In the genomic region with DNA sequence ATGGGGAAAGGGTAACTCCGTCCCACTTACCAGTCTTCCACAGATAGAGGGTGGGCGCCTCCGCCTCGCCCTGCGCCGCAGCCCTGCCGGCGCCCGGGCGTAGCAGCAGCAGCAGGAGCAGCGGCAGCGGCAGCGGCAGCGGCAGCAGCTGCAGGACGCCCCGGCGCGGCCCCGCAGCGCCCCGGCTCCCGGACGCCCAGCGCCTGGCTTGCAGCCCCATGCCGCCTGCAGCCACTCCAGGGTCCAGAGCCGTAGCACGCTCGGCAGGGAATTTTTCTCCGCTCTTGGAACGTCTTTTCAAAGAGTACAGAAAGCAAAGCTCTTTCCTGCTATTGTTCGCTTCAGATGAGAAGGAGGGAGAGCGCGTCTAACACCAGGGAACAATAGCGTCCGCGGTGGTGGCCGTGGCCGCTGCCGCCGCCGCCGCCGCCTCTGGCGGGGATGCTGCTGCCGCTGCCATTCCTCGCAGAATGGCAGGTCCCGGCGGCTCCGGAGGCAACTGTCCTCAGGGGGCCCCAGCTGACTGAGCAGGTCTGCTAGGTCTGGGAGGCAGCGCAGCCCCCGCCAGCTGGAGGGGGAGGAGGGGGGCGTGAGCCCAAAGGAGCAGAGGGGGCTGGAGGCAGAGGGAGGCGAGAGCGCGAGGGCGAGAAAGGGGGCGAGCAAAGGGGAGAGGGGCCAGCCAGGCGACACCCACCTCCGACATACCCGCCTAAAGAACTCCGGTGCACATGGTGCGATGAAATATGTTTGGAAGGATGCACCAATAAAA, we compare ENCODE assay signal across 8 cellular contexts. TPM values are rescaled to one million over a fixed set of nuclear protein-coding genes. Genes with fewer than 3 reads are reported as not detected.
DNase-seq lines count a peak whose midpoint lies in the region; ATAC-seq, FAIRE-seq and TF ChIP-seq lines count a peak whose summit lies in the region.

A gene with protein sequence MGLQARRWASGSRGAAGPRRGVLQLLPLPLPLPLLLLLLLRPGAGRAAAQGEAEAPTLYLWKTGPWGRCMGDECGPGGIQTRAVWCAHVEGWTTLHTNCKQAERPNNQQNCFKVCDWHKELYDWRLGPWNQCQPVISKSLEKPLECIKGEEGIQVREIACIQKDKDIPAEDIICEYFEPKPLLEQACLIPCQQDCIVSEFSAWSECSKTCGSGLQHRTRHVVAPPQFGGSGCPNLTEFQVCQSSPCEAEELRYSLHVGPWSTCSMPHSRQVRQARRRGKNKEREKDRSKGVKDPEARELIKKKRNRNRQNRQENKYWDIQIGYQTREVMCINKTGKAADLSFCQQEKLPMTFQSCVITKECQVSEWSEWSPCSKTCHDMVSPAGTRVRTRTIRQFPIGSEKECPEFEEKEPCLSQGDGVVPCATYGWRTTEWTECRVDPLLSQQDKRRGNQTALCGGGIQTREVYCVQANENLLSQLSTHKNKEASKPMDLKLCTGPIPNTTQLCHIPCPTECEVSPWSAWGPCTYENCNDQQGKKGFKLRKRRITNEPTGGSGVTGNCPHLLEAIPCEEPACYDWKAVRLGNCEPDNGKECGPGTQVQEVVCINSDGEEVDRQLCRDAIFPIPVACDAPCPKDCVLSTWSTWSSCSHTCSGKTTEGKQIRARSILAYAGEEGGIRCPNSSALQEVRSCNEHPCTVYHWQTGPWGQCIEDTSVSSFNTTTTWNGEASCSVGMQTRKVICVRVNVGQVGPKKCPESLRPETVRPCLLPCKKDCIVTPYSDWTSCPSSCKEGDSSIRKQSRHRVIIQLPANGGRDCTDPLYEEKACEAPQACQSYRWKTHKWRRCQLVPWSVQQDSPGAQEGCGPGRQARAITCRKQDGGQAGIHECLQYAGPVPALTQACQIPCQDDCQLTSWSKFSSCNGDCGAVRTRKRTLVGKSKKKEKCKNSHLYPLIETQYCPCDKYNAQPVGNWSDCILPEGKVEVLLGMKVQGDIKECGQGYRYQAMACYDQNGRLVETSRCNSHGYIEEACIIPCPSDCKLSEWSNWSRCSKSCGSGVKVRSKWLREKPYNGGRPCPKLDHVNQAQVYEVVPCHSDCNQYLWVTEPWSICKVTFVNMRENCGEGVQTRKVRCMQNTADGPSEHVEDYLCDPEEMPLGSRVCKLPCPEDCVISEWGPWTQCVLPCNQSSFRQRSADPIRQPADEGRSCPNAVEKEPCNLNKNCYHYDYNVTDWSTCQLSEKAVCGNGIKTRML (N-terminal part only) (minus strand): TSS at position 472 of the 769 bp plus-strand sequence. CDS start 252 bp downstream, at position 220.

- H3K4me3 Mint-ChIP-seq in chondrocyte (ENCODE audit: unreplicated experiment) = peak within 1 kb of the TSS; percentile 75

- peak; percentile 30 for TF ChIP-seq CTCF in chondrocyte (IDR thresholded peaks at IDR 0.05)
- peak in 2 of 11 experiments; percentile 16 to 20 for TF ChIP-seq CTCF in spleen (IDR thresholded peaks at IDR 0.05 in 8 of 11, conservative IDR thresholded peaks at IDR 0.05 in 3 of 11)

- no peak within 1 kb of the TSS for H3K27ac Mint-ChIP-seq in chondrocyte (ENCODE audit: unreplicated experiment)

- H3K4me3 ChIP-seq in spleen = peak within 1 kb of the TSS; percentile 27 to 70 (median 37)

- no peaks in the 10 kb centered on the region for H3K36me3 Mint-ChIP-seq in chondrocyte (ENCODE audit: low read depth)

- intact Hi-C loops in spleen (cut with DNase I; ENCODE audit: low total_unique reads) = loop anchor here (10.0 kb wide), 2 partner anchors 397 to 483 kb away; no protein-coding TSS in a partner anchor

- H3K36me3 ChIP-seq in spleen = no peaks in the 10 kb centered on the region

- H3K27ac ChIP-seq in spleen = peak within 1 kb of the TSS; percentile 16 to 87 (median 70)

- H3K9me3 Mint-ChIP-seq in chondrocyte (ENCODE audit: low read depth) = peaks cover 9% of the 10 kb centered on the region

- peaks cover 27% of the 10 kb centered on the region for H3K27me3 Mint-ChIP-seq in chondrocyte (ENCODE audit: low read depth)

- peaks cover 0 to 33% (median 17%) of the 10 kb centered on the region in 7 donors for H3K27me3 ChIP-seq in spleen (replicated peaks in 1 of 7)

- peaks cover 0 to 23% (median 7%) of the 10 kb centered on the region in 6 donors for H3K4me1 ChIP-seq in spleen

- ATAC-seq in HG03521 (IDR thresholded peaks at IDR 0.05; ENCODE audit: unreplicated experiment) = peak; percentile 53

- no peak for TF ChIP-seq POLR2A in spleen (IDR thresholded peaks at IDR 0.05)

- FAIRE-seq in GM19239 (lab: Jason Lieb, UNC) = no peak

- peak; percentile 2 for DNase-seq in stimulated activated CD4-positive, alpha-beta T cell treated with anti-CD3 and anti-CD28 coated beads, Interleukin-4, amount 100 ng/mL, for 1 hour
- no peak for DNase-seq in stimulated activated CD4-positive, alpha-beta T cell treated with anti-CD3 and anti-CD28 coated beads, Interleukin-4, amount 100 ng/mL, for 24 hours
- DNase-seq in OCI-M1 (lab: John Stamatoyannopoulos, UW) (peak; percentile 28), chondrocyte (ENCODE audit: low spot score) (peak; percentile 67), kidney glomerular epithelial cell (lab: John Stamatoyannopoulos, UW) (peak; percentile 58), spleen (peak; percentile 84), GM19239 (ENCODE audit: insufficient read length, low spot score) (no peak)

- H3K9me3 ChIP-seq in spleen = peaks cover 0 to 4% (median 0%) of the 10 kb centered on the region in 8 donors

- WGBS in spleen, 5 donors = 3 to 7% (median 6%) methylated on average over 47 to 62 of the region's 62 CpGs

- H3K4me1 Mint-ChIP-seq in chondrocyte (ENCODE audit: low read depth) = peaks cover 14% of the 10 kb centered on the region

RNA-seq across cellular contexts. Expression of the gene that starts here (rescaled TPM):
- total RNA-seq in chondrocyte (0.35 to 2.7 TPM in 2 of 3 replicates, not detected in the other), spleen (1 to 10 TPM; 3.6 to 8.7 (median 5.1) TPM)
- under 1 TPM; 0.29 to 0.42 (median 0.33) TPM for polyA plus RNA-seq in spleen

Comparison
In these comparisons a context has a peak if more than half of its experiments do, and no peak if none do; other contexts are left out.
1. DNase-seq: peak in stimulated activated CD4-positive, alpha-beta T cell treated with anti-CD3 and anti-CD28 coated beads, Interleukin-4, amount 100 ng/mL, for 1 hour (single experiment), OCI-M1 (single experiment), chondrocyte (single experiment), kidney glomerular epithelial cell (single experiment) and spleen (single experiment); none in stimulated activated CD4-positive, alpha-beta T cell treated with anti-CD3 and anti-CD28 coated beads, Interleukin-4, amount 100 ng/mL, for 24 hours (single experiment) and GM19239 (single experiment).